In the genomic region with DNA sequence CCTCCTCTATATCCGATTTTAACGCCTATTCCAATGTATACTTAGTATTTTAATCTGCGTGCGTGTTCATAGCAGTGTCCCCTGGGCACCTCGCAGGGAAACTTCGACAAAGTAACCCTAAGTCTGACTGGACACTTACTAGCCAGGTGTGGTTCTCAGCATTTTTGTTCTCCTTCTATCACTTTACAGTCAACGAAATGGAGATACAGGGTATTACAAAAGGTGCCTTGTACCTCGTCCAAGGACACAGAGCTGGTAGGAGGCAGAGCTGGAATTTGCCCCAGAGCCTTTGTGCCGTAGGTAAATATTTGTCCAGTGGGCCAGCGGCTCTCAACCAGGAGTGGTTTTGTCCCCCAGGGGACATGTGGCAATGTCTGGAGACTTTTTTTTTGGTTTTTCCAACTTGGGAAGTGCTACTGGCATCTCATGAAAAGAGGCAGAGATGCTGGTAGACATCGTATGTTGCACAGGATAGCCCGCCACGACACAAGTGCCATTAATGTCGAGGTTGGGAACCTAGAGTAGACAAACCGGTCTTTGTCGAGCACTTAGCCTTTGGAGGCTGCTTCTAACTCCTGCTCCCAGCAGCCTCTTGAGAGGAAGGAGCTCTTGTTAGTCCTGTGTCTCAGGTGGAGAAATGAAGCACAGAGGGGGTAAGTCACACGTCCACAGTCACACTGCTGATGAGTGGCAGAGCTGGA, we compare ENCODE assay signal across 1 cellular context.
TF ChIP-seq lines count a peak whose summit lies in the region.

No MANE protein-coding gene starts in this region.

TF ChIP-seq in endothelial cell of umbilical vein, 7 proteins besides CTCF, POLR2A, EP300 and RAD21:
- TF ChIP-seq POLR2AphosphoS5 (IDR thresholded peaks at IDR 0.05; ENCODE audit: insufficient read depth, low read depth, low read length): no peak
- TF ChIP-seq, protein P1, sequence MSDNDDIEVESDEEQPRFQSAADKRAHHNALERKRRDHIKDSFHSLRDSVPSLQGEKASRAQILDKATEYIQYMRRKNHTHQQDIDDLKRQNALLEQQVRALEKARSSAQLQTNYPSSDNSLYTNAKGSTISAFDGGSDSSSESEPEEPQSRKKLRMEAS (IDR thresholded peaks at IDR 0.05; ENCODE audit: insufficient read depth, insufficient read length): no peak
- TF ChIP-seq EZH2 (IDR thresholded peaks at IDR 0.05; ENCODE audit: borderline replicate concordance, low read depth, low read length, severe bottlenecking): no peak
- TF ChIP-seq MYC (IDR thresholded peaks at IDR 0.05; ENCODE audit: low read depth, low read length): no peak
